Comparison of ENCODE assay signal across 2 cellular contexts in the genomic region with DNA sequence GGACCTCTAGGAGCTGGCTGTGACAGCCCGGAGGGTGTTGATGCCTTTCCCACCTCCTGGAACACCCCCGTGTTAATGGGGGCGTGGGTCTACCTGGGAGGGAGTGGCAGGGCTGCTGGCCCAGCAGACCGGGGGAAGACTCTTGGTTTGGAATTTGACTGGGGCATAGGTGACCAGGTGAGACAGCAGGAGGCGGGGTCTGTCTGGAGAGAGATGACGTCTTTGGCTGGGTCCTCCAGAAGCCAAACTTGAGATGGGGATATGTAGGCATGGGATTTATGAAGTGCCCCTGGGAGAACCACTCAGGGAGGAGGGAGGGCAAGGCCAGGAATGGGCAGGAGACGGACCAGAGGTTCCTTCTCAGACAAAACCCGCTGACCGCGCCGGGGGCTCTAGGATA.
TF ChIP-seq lines count a peak whose summit lies in the region.

No MANE protein-coding gene starts in this region.

TF ChIP-seq in GM23338, 12 proteins besides CTCF, POLR2A, EP300 and RAD21 (continued from another document):
- TF ChIP-seq, protein P1, sequence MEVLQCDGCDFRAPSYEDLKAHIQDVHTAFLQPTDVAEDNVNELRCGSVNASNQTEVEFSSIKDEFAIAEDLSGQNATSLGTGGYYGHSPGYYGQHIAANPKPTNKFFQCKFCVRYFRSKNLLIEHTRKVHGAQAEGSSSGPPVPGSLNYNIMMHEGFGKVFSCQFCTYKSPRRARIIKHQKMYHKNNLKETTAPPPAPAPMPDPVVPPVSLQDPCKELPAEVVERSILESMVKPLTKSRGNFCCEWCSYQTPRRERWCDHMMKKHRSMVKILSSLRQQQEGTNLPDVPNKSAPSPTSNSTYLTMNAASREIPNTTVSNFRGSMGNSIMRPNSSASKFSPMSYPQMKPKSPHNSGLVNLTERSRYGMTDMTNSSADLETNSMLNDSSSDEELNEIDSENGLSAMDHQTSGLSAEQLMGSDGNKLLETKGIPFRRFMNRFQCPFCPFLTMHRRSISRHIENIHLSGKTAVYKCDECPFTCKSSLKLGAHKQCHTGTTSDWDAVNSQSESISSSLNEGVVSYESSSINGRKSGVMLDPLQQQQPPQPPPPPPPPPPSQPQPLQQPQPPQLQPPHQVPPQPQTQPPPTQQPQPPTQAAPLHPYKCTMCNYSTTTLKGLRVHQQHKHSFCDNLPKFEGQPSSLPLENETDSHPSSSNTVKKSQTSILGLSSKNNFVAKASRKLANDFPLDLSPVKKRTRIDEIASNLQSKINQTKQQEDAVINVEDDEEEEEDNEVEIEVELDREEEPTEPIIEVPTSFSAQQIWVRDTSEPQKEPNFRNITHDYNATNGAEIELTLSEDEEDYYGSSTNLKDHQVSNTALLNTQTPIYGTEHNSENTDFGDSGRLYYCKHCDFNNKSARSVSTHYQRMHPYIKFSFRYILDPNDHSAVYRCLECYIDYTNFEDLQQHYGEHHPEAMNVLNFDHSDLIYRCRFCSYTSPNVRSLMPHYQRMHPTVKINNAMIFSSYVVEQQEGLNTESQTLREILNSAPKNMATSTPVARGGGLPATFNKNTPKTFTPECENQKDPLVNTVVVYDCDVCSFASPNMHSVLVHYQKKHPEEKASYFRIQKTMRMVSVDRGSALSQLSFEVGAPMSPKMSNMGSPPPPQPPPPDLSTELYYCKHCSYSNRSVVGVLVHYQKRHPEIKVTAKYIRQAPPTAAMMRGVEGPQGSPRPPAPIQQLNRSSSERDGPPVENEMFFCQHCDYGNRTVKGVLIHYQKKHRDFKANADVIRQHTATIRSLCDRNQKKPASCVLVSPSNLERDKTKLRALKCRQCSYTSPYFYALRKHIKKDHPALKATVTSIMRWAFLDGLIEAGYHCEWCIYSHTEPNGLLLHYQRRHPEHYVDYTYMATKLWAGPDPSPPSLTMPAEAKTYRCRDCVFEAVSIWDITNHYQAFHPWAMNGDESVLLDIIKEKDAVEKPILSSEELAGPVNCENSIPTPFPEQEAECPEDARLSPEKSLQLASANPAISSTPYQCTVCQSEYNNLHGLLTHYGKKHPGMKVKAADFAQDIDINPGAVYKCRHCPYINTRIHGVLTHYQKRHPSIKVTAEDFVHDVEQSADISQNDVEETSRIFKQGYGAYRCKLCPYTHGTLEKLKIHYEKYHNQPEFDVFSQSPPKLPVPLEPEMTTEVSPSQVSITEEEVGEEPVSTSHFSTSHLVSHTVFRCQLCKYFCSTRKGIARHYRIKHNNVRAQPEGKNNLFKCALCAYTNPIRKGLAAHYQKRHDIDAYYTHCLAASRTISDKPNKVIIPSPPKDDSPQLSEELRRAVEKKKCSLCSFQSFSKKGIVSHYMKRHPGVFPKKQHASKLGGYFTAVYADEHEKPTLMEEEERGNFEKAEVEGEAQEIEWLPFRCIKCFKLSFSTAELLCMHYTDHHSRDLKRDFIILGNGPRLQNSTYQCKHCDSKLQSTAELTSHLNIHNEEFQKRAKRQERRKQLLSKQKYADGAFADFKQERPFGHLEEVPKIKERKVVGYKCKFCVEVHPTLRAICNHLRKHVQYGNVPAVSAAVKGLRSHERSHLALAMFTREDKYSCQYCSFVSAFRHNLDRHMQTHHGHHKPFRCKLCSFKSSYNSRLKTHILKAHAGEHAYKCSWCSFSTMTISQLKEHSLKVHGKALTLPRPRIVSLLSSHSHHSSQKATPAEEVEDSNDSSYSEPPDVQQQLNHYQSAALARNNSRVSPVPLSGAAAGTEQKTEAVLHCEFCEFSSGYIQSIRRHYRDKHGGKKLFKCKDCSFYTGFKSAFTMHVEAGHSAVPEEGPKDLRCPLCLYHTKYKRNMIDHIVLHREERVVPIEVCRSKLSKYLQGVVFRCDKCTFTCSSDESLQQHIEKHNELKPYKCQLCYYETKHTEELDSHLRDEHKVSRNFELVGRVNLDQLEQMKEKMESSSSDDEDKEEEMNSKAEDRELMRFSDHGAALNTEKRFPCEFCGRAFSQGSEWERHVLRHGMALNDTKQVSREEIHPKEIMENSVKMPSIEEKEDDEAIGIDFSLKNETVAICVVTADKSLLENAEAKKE (CRISPR knock-in tag; IDR thresholded peaks at IDR 0.05): no peak
- TF ChIP-seq NANOG (IDR thresholded peaks at IDR 0.05; ENCODE audit: borderline replicate concordance) (no peak), ZNF114 (CRISPR knock-in tag; IDR thresholded peaks at IDR 0.05) (no peak), STAT1 (IDR thresholded peaks at IDR 0.05; ENCODE audit: unreplicated experiment) (no peak), ETS1 (IDR thresholded peaks at IDR 0.05) (no peak), JUNB (IDR thresholded peaks at IDR 0.05; ENCODE audit: unreplicated experiment) (no peak)
- TF ChIP-seq, protein P2, sequence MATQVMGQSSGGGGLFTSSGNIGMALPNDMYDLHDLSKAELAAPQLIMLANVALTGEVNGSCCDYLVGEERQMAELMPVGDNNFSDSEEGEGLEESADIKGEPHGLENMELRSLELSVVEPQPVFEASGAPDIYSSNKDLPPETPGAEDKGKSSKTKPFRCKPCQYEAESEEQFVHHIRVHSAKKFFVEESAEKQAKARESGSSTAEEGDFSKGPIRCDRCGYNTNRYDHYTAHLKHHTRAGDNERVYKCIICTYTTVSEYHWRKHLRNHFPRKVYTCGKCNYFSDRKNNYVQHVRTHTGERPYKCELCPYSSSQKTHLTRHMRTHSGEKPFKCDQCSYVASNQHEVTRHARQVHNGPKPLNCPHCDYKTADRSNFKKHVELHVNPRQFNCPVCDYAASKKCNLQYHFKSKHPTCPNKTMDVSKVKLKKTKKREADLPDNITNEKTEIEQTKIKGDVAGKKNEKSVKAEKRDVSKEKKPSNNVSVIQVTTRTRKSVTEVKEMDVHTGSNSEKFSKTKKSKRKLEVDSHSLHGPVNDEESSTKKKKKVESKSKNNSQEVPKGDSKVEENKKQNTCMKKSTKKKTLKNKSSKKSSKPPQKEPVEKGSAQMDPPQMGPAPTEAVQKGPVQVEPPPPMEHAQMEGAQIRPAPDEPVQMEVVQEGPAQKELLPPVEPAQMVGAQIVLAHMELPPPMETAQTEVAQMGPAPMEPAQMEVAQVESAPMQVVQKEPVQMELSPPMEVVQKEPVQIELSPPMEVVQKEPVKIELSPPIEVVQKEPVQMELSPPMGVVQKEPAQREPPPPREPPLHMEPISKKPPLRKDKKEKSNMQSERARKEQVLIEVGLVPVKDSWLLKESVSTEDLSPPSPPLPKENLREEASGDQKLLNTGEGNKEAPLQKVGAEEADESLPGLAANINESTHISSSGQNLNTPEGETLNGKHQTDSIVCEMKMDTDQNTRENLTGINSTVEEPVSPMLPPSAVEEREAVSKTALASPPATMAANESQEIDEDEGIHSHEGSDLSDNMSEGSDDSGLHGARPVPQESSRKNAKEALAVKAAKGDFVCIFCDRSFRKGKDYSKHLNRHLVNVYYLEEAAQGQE (IDR thresholded peaks at IDR 0.05; ENCODE audit: unreplicated experiment): no peak
TF ChIP-seq in GM23338: peak in this region for 0.

TF ChIP-seq in WTC11, 78 proteins besides CTCF, POLR2A, EP300 and RAD21 (continued from another document and continues in another):
- TF ChIP-seq AFF4 (CRISPR knock-in tag; IDR thresholded peaks at IDR 0.05; ENCODE audit: borderline replicate concordance) (no peak), FOXJ3 (CRISPR knock-in tag; IDR thresholded peaks at IDR 0.05; ENCODE audit: borderline replicate concordance) (no peak), HMGXB4 (CRISPR knock-in tag; IDR thresholded peaks at IDR 0.05) (no peak), FOXP4 (CRISPR knock-in tag; IDR thresholded peaks at IDR 0.05) (no peak), SMAD3 (CRISPR knock-in tag; IDR thresholded peaks at IDR 0.05; ENCODE audit: borderline replicate concordance) (no peak), IRF1 (CRISPR knock-in tag; IDR thresholded peaks at IDR 0.05) (no peak), JUN (CRISPR knock-in tag; IDR thresholded peaks at IDR 0.05) (no peak), NR3C1 (CRISPR knock-in tag; conservative IDR thresholded peaks at IDR 0.05; ENCODE audit: low read depth) (no peak), ATF2 (CRISPR knock-in tag; IDR thresholded peaks at IDR 0.05; ENCODE audit: borderline replicate concordance, low read depth) (no peak), SOX15 (CRISPR knock-in tag; IDR thresholded peaks at IDR 0.05) (no peak), ESRRA (CRISPR knock-in tag; IDR thresholded peaks at IDR 0.05; ENCODE audit: borderline replicate concordance) (no peak), SP1 (CRISPR knock-in tag; conservative IDR thresholded peaks at IDR 0.05) (no peak), TP53 (CRISPR knock-in tag; IDR thresholded peaks at IDR 0.05) (no peak), MYBL2 (CRISPR knock-in tag; IDR thresholded peaks at IDR 0.05) (no peak), STAT6 (CRISPR knock-in tag; conservative IDR thresholded peaks at IDR 0.05; ENCODE audit: low read depth) (no peak)
